31 cellular contexts compared by ENCODE assay signal in the genomic region with DNA sequence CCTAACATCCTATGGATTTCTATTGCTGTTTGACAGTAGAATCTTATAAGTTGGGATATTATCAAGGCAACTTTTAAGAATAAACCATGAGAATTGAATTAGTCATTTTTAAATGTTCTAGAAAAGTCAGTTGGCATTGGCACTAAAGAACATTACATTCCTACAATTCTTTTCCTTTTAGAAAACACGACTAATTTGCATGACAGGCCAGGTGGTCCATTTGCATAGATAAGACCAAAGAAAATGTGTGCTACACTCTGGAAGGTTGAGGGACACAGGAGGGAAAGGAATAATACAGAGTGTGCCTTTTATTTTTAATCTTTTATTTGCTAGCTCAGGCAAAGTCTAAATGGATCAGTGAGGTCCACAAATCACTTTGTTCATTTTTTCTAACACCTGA.
A peak's percentile ranks its signal among the peaks of the same experiment; 100 is the strongest.
DNase-seq lines count a peak whose midpoint lies in the region; ATAC-seq and TF ChIP-seq lines count a peak whose summit lies in the region.
"Had no signal": no experiment of that assay in that cellular context is flagged by ENCODE, and none has a peak within 500 bp of the region (broad histone marks: within the 10 kb centered on the region; RNA-seq: fewer than 3 reads in every experiment).

No MANE protein-coding gene starts in this region.

- DNase-seq in GM23338 (ENCODE audit: low spot score) (peak; percentile 67), NCI-H526 treated with DMSO at 0.1 percent for 48 hours (lab: John Stamatoyannopoulos, UW) (peak; percentile 34), astrocyte of the spinal cord (ENCODE audit: low read depth, low spot score) (peak; percentile 23), iPS-NIHi11 (ENCODE audit: low spot score) (peak; percentile 17), left colon (no peak), left lobe of liver (ENCODE audit: low spot score) (no peak)
- DNase-seq: activated CD4-positive, CD25-positive, alpha-beta regulatory T cell; activated CD8-positive, alpha-beta memory T cell treated with anti-CD3 and anti-CD28 coated beads, Interleukin-2, amount 10 ng/mL, durations not matched to agents 7 days and 5 days; activated naive CD4-positive, alpha-beta T cell; activated T-cell treated with anti-CD3 and anti-CD28 coated beads, Interleukin-2, amount 50 U/mL, for 48 hours; CD4-positive, alpha-beta memory T cell; EL; GOT3; hypothalamus; KG1; lower lobe of right lung; MM.1S; natural killer cell; NCI-H1417; NCI-H2081 treated with DMSO at 0.1 percent for 48 hours; NCI-H345; NCI-H82; stimulated activated CD4-positive, alpha-beta T cell treated with anti-CD3 and anti-CD28 coated beads, Interleukin-15, amount 100 ng/mL, for 24 hours; stimulated activated CD4-positive, alpha-beta T cell treated with anti-CD3 and anti-CD28 coated beads, Interleukin-4, amount 100 ng/mL, for 4 hours; T-helper 1 cell had no signal

- peaks cover 29% of the 10 kb centered on the region for H3K9me3 Mint-ChIP-seq in GM23338

- H3F3A ChIP-seq in GM23338 (replicated peaks; ENCODE audit: low read depth), result no peaks in the 10 kb centered on the region

- H3K27ac Mint-ChIP-seq in GM23338, result peak overlapping the region; percentile 64; the same call in 1 of the 2 replicates
- H3K27ac Mint-ChIP-seq: activated CD8-positive, alpha-beta memory T cell treated with anti-CD3 and anti-CD28 coated beads, Interleukin-2, amount 10 ng/mL, durations not matched to agents 7 days and 5 days; B cell; CD4-positive, alpha-beta memory T cell; natural killer cell; stimulated activated effector memory CD8-positive, alpha-beta T cell treated with anti-CD3 and anti-CD28 coated beads, Interleukin-12 subunit alpha, Interleukin-12 subunit beta, amount 100 ng/mL, for 72 hours had no signal

- ATAC-seq in GM23338 (peak; percentile 82), GM18868 (IDR thresholded peaks at IDR 0.05; ENCODE audit: unreplicated experiment) (no peak), left colon (no peak), GM21515 (IDR thresholded peaks at IDR 0.05; ENCODE audit: unreplicated experiment) (no peak), left lobe of liver (no peak)
- ATAC-seq: A549; activated CD8-positive, alpha-beta memory T cell treated with anti-CD3 and anti-CD28 coated beads, Interleukin-2, amount 10 ng/mL, durations not matched to agents 7 days and 5 days; lower lobe of right lung; natural killer cell; stimulated activated effector memory CD8-positive, alpha-beta T cell treated with anti-CD3 and anti-CD28 coated beads, Interleukin-12 subunit alpha, Interleukin-12 subunit beta, amount 100 ng/mL, for 72 hours had no signal

- in situ Hi-C loops in astrocyte of the spinal cord (cut with HindIII; ENCODE audit: low sequenced_read_pairs), result no loop called here

- H3K27ac ChIP-seq in GM23338 (ENCODE audit: low read depth), result no peak overlapping the region
- H3K27ac ChIP-seq: A549, lower lobe of right lung, tibial nerve had no signal

- TF ChIP-seq CTCF in GM23338 (conservative IDR thresholded peaks at IDR 0.05; ENCODE audit: low read depth in 2 of 2) (no peak), astrocyte of the spinal cord (IDR thresholded peaks at IDR 0.05; ENCODE audit: low read depth, low read length) (no peak)

- no peaks in the 10 kb centered on the region; the same call in 1 of the 2 replicates for H3K9me2 ChIP-seq in GM23338 (ENCODE audit: insufficient read depth)

- no peaks in the 10 kb centered on the region for H3K27me3 Mint-ChIP-seq in GM23338 (ENCODE audit: insufficient read depth, low read depth, poor library complexity)
- H3K27me3 Mint-ChIP-seq: activated CD8-positive, alpha-beta memory T cell treated with anti-CD3 and anti-CD28 coated beads, Interleukin-2, amount 10 ng/mL, durations not matched to agents 7 days and 5 days; B cell; CD4-positive, alpha-beta memory T cell had no signal

- H3K4me1 ChIP-seq in GM23338 (ENCODE audit: insufficient read depth), result peaks cover 16% of the 10 kb centered on the region
- H3K4me1 ChIP-seq: A549, lower lobe of right lung had no signal

- H3K4me2 ChIP-seq in GM23338, result 0 out of 2 replicates have a peak overlapping the region, but pooled peaks have one; percentile 0
- H3K4me2 ChIP-seq: A549 had no signal

- no peaks in the 10 kb centered on the region; the same call in 1 of the 2 replicates for H3K36me3 ChIP-seq in GM23338 (ENCODE audit: insufficient read depth)
- H3K36me3 ChIP-seq: lower lobe of right lung, tibial nerve had no signal

- peaks cover 28% of the 10 kb centered on the region for H3K36me3 Mint-ChIP-seq in GM23338 (ENCODE audit: low read depth)
- H3K36me3 Mint-ChIP-seq: activated CD8-positive, alpha-beta memory T cell treated with anti-CD3 and anti-CD28 coated beads, Interleukin-2, amount 10 ng/mL, durations not matched to agents 7 days and 5 days; CD4-positive, alpha-beta memory T cell; stimulated activated effector memory CD8-positive, alpha-beta T cell treated with anti-CD3 and anti-CD28 coated beads, Interleukin-12 subunit alpha, Interleukin-12 subunit beta, amount 100 ng/mL, for 72 hours had no signal

- peaks cover 21% of the 10 kb centered on the region for H3K4me1 Mint-ChIP-seq in GM23338
- H3K4me1 Mint-ChIP-seq: activated CD8-positive, alpha-beta memory T cell treated with anti-CD3 and anti-CD28 coated beads, Interleukin-2, amount 10 ng/mL, durations not matched to agents 7 days and 5 days; B cell; CD4-positive, alpha-beta memory T cell; natural killer cell; stimulated activated effector memory CD8-positive, alpha-beta T cell treated with anti-CD3 and anti-CD28 coated beads, Interleukin-12 subunit alpha, Interleukin-12 subunit beta, amount 100 ng/mL, for 72 hours had no signal

- H3K79me2 ChIP-seq in GM23338 (replicated peaks; ENCODE audit: insufficient read depth), result no peaks in the 10 kb centered on the region

- H2AFZ ChIP-seq in GM23338, result no peak overlapping the region

- intact Hi-C loops in left colon (cut with DNase I, micrococcal nuclease), result no loop called here

- H4K20me1 ChIP-seq in GM23338 (replicated peaks; ENCODE audit: insufficient read depth), result no peaks in the 10 kb centered on the region

- H3K27me3 ChIP-seq in GM23338 (ENCODE audit: insufficient read depth), result no peaks in the 10 kb centered on the region
- H3K27me3 ChIP-seq: tibial nerve had no signal

- H3K4me3 ChIP-seq in GM23338 (no peak overlapping the region), astrocyte of the spinal cord (ENCODE audit: low read depth, low read length) (no peak overlapping the region)
- H3K4me3 ChIP-seq: A549, lower lobe of right lung, tibial nerve had no signal

- H3K4me3 Mint-ChIP-seq in GM23338, result 0 out of 3 replicates have a peak overlapping the region, but pooled peaks have one; percentile 13
- H3K4me3 Mint-ChIP-seq: activated CD8-positive, alpha-beta memory T cell treated with anti-CD3 and anti-CD28 coated beads, Interleukin-2, amount 10 ng/mL, durations not matched to agents 7 days and 5 days; B cell; CD4-positive, alpha-beta memory T cell; natural killer cell; stimulated activated effector memory CD8-positive, alpha-beta T cell treated with anti-CD3 and anti-CD28 coated beads, Interleukin-12 subunit alpha, Interleukin-12 subunit beta, amount 100 ng/mL, for 72 hours had no signal

TF ChIP-seq in GM23338, 12 proteins besides CTCF, POLR2A, EP300 and RAD21:
- TF ChIP-seq EZH2 (IDR thresholded peaks at IDR 0.05; ENCODE audit: low read depth, unreplicated experiment) (no peak), EZH2phosphoT487 (IDR thresholded peaks at IDR 0.05; ENCODE audit: unreplicated experiment) (no peak), NANOG (IDR thresholded peaks at IDR 0.05; ENCODE audit: borderline replicate concordance) (no peak)
- TF ChIP-seq, protein P1, sequence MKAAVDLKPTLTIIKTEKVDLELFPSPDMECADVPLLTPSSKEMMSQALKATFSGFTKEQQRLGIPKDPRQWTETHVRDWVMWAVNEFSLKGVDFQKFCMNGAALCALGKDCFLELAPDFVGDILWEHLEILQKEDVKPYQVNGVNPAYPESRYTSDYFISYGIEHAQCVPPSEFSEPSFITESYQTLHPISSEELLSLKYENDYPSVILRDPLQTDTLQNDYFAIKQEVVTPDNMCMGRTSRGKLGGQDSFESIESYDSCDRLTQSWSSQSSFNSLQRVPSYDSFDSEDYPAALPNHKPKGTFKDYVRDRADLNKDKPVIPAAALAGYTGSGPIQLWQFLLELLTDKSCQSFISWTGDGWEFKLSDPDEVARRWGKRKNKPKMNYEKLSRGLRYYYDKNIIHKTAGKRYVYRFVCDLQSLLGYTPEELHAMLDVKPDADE (IDR thresholded peaks at IDR 0.05), result no peak

Comparison
In these comparisons a context has a peak if more than half of its experiments do, and no peak if none do; other contexts are left out.
1. DNase-seq: peak in GM23338 (single experiment), NCI-H526 treated with DMSO at 0.1 percent for 48 hours (single experiment), astrocyte of the spinal cord (single experiment) and iPS-NIHi11 (single experiment); none in left colon (0 of 2) and left lobe of liver (single experiment).